ENCODE assay signal across 8 cellular contexts in the genomic region with DNA sequence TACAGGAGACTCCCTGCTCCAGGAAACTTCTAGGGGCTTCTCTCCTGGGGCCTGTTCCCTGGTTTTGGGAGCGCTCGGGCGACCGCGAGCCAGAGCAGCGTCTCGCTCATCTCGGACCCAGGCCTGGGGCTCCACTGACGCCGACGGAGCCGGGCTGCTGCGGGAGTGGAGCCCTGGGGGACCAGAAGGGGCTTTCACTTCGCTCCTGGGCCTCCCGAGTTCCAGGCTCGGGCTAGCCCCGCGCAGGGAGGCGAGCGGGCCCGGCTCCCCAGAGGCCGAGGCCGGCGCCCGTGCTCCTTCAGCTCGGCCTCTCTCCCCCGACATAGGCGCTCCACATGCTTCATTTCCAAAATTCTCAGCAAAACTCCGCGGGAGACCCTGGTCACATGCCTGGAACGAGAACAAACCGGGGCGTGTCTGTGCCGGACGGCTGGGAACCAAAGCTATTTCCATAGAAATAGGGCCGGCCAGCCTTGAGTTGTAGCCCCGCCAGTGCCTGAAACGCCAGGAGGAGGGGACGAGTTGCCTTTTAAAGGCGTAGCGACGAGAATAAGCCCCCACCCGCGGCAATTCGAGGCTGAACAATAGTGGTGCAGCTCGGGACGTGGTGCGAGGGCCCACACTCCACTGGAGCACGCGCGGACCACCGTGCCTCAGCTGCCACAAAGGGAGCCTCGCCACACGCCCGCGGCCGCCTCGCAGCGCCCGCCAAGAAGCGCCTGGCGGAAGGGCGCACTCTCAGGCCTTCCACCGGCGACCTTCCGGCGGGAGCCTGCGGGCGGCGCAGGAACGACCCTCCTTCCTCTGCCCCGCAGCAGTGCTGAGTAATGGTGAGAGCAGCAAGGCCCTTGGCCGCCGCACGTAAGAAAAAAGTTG. TPM values are rescaled to one million over a fixed set of nuclear protein-coding genes. Genes with fewer than 3 reads are reported as not detected.
A peak's percentile ranks its signal among the peaks of the same experiment; 100 is the strongest.
DNase-seq lines count a peak whose midpoint lies in the region; ATAC-seq and TF ChIP-seq lines count a peak whose summit lies in the region.

No MANE protein-coding gene starts in this region.

- H3K27me3 ChIP-seq in transverse colon = no peaks in the 10 kb centered on the region

- TF ChIP-seq POLR2A in transverse colon (IDR thresholded peaks at IDR 0.05) = no peak

- TF ChIP-seq EP300 in transverse colon (IDR thresholded peaks at IDR 0.05; ENCODE audit: low read depth) = no peak

- H3K9me3 Mint-ChIP-seq in activated CD8-positive, alpha-beta T cell treated with anti-CD3 and anti-CD28 coated beads for 36 hours = no peaks in the 10 kb centered on the region
- H3K9me3 Mint-ChIP-seq in nephron progenitor cell = peaks cover 3% of the 10 kb centered on the region

- DNase-seq in ACHN (peak; percentile 17), NCI-H1417 (lab: John Stamatoyannopoulos, UW) (peak; percentile 65 to 92 (median 92)), fibroblast of the aortic adventitia (ENCODE audit: low read depth) (peak; percentile 85), nephron progenitor cell (peak; percentile 72), transverse colon (peak; percentile 65)
- DNase-seq in activated CD8-positive, alpha-beta T cell treated with anti-CD3 and anti-CD28 coated beads for 36 hours = peak; percentile 77

- ATAC-seq in HG02623 (IDR thresholded peaks at IDR 0.05; ENCODE audit: unreplicated experiment) = peak; percentile 20
- ATAC-seq in activated CD8-positive, alpha-beta T cell treated with anti-CD3 and anti-CD28 coated beads for 36 hours = peak; percentile 24

- H3K27ac ChIP-seq in transverse colon = peak overlapping the region; percentile 97 to 98 (median 98)

- TF ChIP-seq CTCF in GM12872 (IDR thresholded peaks at IDR 0.05; ENCODE audit: insufficient read depth, low read depth, low read length) (peak; percentile 36; the same call in 2 of the 3 replicates), fibroblast of the aortic adventitia (IDR thresholded peaks at IDR 0.05; ENCODE audit: insufficient read depth, low read length) (no peak), nephron progenitor cell (IDR thresholded peaks at IDR 0.05) (no peak), transverse colon (IDR thresholded peaks at IDR 0.05) (no peak)
- no peak for TF ChIP-seq CTCF in activated CD8-positive, alpha-beta T cell treated with anti-CD3 and anti-CD28 coated beads for 36 hours (IDR thresholded peaks at IDR 0.05)

- POLR2A ChIA-PET in activated CD8-positive, alpha-beta T cell treated with anti-CD3 and anti-CD28 coated beads for 36 hours (lab: Charles Lee) = interaction anchor here (1.0 to 7.0 kb wide), 10 partner anchors 12 to 323 kb away, joined by 3 to 82 read pairs (median 5); partner anchors contain the start of genes ATOX1 and SLC36A1

- H3K4me3 ChIP-seq in fibroblast of the aortic adventitia (ENCODE audit: low read depth, low read length) (peak overlapping the region; percentile 67), transverse colon (peak overlapping the region; percentile 38 to 71 (median 50))

- H3K27me3 Mint-ChIP-seq in activated CD8-positive, alpha-beta T cell treated with anti-CD3 and anti-CD28 coated beads for 36 hours = no peaks in the 10 kb centered on the region
- no peaks in the 10 kb centered on the region for H3K27me3 Mint-ChIP-seq in nephron progenitor cell (ENCODE audit: low read depth, poor library complexity)

- H3K36me3 Mint-ChIP-seq in activated CD8-positive, alpha-beta T cell treated with anti-CD3 and anti-CD28 coated beads for 36 hours (ENCODE audit: low read depth) = peaks cover 30% of the 10 kb centered on the region
- peaks cover 4% of the 10 kb centered on the region for H3K36me3 Mint-ChIP-seq in nephron progenitor cell (ENCODE audit: low read depth)

- intact Hi-C loops in activated CD8-positive, alpha-beta T cell treated with anti-CD3 and anti-CD28 coated beads for 36 hours (cut with micrococcal nuclease) = no loop called here
- intact Hi-C loops in transverse colon (cut with DNase I; ENCODE audit: low total_unique reads) = no loop called here

- no peak overlapping the region for H3K4me3 Mint-ChIP-seq in activated CD8-positive, alpha-beta T cell treated with anti-CD3 and anti-CD28 coated beads for 36 hours
- H3K4me3 Mint-ChIP-seq in nephron progenitor cell = peak overlapping the region; percentile 70

- H3K27ac Mint-ChIP-seq in activated CD8-positive, alpha-beta T cell treated with anti-CD3 and anti-CD28 coated beads for 36 hours = no peak overlapping the region
- H3K27ac Mint-ChIP-seq in nephron progenitor cell = peak overlapping the region; percentile 93

- in situ Hi-C loops in ACHN (cut with HindIII; ENCODE audit: low pct_ligation_motif_present, low pct_unique_long_range_greater_than_20kb, low sequenced_read_pairs) (no loop called here), transverse colon (cut with MboI; ENCODE audit: low pct_ligation_motif_present in 1 of 4, low pct_unique_long_range_greater_than_20kb in 1 of 4, low sequenced_read_pairs in 3 of 4) (loop anchor here in 1 of 4 donors (25.0 kb wide), 1 partner anchor 308 kb away; no protein-coding TSS in a partner anchor)

- H3K4me1 Mint-ChIP-seq in activated CD8-positive, alpha-beta T cell treated with anti-CD3 and anti-CD28 coated beads for 36 hours (ENCODE audit: low read depth) = peaks cover 23% of the 10 kb centered on the region
- H3K4me1 Mint-ChIP-seq in nephron progenitor cell = peaks cover 39% of the 10 kb centered on the region

- H3K36me3 ChIP-seq in transverse colon = no peaks in the 10 kb centered on the region

- CTCF ChIA-PET in activated CD8-positive, alpha-beta T cell treated with anti-CD3 and anti-CD28 coated beads for 36 hours (lab: Charles Lee) = interaction anchor here (0.6 to 3.9 kb wide), 20 partner anchors 8 to 372 kb away, joined by 3 to 27 read pairs (median 5); partner anchors contain the start of genes ATOX1 and SLC36A1

- H3K9me3 ChIP-seq in transverse colon = no peaks in the 10 kb centered on the region

- peaks cover 23 to 39% (median 32%) of the 10 kb centered on the region in 4 donors for H3K4me1 ChIP-seq in transverse colon

- 0 to 17% methylated on average over 7 to 69 of the region's 75 CpGs for WGBS in transverse colon (ENCODE audit: low coverage in 1 of 2), 2 donors

RNA-seq across cellular contexts. Expression of gene G3BP1, which starts 1.1 kb away (rescaled TPM):
- 100 to 1,000 TPM; 247 to 253 TPM for total RNA-seq in activated CD8-positive, alpha-beta T cell treated with anti-CD3 and anti-CD28 coated beads for 36 hours
- 161 and 239 TPM in 2 replicates for total RNA-seq in fibroblast of the aortic adventitia (ENCODE audit: low replicate concordance)
- 10 to 100 TPM; 35.4 to 88.6 (median 66.7) TPM for total RNA-seq in transverse colon

RNA-seq across cellular contexts. Expression of gene ATOX1, which starts 12.2 kb away (rescaled TPM):
- 10 to 100 TPM; 69.6 to 73.3 TPM for total RNA-seq in activated CD8-positive, alpha-beta T cell treated with anti-CD3 and anti-CD28 coated beads for 36 hours
- total RNA-seq in fibroblast of the aortic adventitia (ENCODE audit: low replicate concordance) (28.6 and 66.6 TPM in 2 replicates), transverse colon (10 to 100 TPM in 2 of 4 donors, 1 to 10 TPM in 2; 5.0 to 81.1 (median 31.7) TPM)

Comparison
In these comparisons a context has a peak if more than half of its experiments do, and no peak if none do; other contexts are left out.
1. Peak in every context shown above with its lines: DNase-seq, ATAC-seq, H3K4me3 ChIP-seq and H3K27ac ChIP-seq.
2. DNase-seq: peak in every context shown above with its lines; median percentile 92 in NCI-H1417; 85 in fibroblast of the aortic adventitia; 77 in activated CD8-positive, alpha-beta T cell treated with anti-CD3 and anti-CD28 coated beads for 36 hours; 72 in nephron progenitor cell; 65 in transverse colon; 17 in ACHN.